ENCODE assay signal across 1 cellular context in the genomic region with DNA sequence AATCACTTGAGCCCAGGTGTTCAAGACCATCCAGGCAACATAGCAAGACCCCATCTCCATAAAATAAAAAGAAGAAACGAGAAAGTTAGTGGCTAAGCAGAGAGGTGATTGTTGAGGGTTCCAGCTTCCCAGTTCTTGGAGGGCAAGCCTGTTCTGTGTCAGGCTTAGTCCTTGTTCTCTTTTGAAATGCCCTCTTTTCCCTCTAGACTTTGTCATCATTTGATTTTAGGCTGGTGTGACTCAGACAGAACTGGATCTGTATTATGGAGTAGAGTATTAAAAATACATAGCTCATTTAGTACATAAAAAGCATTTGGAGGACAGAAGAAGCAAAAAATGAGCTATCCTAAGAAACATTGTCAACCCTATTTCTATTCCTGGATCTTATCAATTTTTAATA.
TF ChIP-seq lines count a peak whose summit lies in the region.

No MANE protein-coding gene starts in this region.

TF ChIP-seq in GM23338, 12 proteins besides CTCF, POLR2A, EP300 and RAD21 (continued from another document):
- TF ChIP-seq, protein P1, sequence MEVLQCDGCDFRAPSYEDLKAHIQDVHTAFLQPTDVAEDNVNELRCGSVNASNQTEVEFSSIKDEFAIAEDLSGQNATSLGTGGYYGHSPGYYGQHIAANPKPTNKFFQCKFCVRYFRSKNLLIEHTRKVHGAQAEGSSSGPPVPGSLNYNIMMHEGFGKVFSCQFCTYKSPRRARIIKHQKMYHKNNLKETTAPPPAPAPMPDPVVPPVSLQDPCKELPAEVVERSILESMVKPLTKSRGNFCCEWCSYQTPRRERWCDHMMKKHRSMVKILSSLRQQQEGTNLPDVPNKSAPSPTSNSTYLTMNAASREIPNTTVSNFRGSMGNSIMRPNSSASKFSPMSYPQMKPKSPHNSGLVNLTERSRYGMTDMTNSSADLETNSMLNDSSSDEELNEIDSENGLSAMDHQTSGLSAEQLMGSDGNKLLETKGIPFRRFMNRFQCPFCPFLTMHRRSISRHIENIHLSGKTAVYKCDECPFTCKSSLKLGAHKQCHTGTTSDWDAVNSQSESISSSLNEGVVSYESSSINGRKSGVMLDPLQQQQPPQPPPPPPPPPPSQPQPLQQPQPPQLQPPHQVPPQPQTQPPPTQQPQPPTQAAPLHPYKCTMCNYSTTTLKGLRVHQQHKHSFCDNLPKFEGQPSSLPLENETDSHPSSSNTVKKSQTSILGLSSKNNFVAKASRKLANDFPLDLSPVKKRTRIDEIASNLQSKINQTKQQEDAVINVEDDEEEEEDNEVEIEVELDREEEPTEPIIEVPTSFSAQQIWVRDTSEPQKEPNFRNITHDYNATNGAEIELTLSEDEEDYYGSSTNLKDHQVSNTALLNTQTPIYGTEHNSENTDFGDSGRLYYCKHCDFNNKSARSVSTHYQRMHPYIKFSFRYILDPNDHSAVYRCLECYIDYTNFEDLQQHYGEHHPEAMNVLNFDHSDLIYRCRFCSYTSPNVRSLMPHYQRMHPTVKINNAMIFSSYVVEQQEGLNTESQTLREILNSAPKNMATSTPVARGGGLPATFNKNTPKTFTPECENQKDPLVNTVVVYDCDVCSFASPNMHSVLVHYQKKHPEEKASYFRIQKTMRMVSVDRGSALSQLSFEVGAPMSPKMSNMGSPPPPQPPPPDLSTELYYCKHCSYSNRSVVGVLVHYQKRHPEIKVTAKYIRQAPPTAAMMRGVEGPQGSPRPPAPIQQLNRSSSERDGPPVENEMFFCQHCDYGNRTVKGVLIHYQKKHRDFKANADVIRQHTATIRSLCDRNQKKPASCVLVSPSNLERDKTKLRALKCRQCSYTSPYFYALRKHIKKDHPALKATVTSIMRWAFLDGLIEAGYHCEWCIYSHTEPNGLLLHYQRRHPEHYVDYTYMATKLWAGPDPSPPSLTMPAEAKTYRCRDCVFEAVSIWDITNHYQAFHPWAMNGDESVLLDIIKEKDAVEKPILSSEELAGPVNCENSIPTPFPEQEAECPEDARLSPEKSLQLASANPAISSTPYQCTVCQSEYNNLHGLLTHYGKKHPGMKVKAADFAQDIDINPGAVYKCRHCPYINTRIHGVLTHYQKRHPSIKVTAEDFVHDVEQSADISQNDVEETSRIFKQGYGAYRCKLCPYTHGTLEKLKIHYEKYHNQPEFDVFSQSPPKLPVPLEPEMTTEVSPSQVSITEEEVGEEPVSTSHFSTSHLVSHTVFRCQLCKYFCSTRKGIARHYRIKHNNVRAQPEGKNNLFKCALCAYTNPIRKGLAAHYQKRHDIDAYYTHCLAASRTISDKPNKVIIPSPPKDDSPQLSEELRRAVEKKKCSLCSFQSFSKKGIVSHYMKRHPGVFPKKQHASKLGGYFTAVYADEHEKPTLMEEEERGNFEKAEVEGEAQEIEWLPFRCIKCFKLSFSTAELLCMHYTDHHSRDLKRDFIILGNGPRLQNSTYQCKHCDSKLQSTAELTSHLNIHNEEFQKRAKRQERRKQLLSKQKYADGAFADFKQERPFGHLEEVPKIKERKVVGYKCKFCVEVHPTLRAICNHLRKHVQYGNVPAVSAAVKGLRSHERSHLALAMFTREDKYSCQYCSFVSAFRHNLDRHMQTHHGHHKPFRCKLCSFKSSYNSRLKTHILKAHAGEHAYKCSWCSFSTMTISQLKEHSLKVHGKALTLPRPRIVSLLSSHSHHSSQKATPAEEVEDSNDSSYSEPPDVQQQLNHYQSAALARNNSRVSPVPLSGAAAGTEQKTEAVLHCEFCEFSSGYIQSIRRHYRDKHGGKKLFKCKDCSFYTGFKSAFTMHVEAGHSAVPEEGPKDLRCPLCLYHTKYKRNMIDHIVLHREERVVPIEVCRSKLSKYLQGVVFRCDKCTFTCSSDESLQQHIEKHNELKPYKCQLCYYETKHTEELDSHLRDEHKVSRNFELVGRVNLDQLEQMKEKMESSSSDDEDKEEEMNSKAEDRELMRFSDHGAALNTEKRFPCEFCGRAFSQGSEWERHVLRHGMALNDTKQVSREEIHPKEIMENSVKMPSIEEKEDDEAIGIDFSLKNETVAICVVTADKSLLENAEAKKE (CRISPR knock-in tag; IDR thresholded peaks at IDR 0.05), result no peak
- TF ChIP-seq EZH2phosphoT487 (IDR thresholded peaks at IDR 0.05; ENCODE audit: unreplicated experiment) (no peak), ZNF331 (CRISPR knock-in tag; IDR thresholded peaks at IDR 0.05; ENCODE audit: low read depth) (no peak), POLR2AphosphoS5 (IDR thresholded peaks at IDR 0.05; ENCODE audit: low read depth) (no peak), ZNF114 (CRISPR knock-in tag; IDR thresholded peaks at IDR 0.05) (no peak), JUNB (IDR thresholded peaks at IDR 0.05; ENCODE audit: unreplicated experiment) (no peak), CREB1 (CRISPR knock-in tag; IDR thresholded peaks at IDR 0.05; ENCODE audit: low read depth) (no peak), STAT1 (IDR thresholded peaks at IDR 0.05; ENCODE audit: unreplicated experiment) (no peak), EZH2 (IDR thresholded peaks at IDR 0.05; ENCODE audit: low read depth, unreplicated experiment) (no peak)
